In the genomic region with DNA sequence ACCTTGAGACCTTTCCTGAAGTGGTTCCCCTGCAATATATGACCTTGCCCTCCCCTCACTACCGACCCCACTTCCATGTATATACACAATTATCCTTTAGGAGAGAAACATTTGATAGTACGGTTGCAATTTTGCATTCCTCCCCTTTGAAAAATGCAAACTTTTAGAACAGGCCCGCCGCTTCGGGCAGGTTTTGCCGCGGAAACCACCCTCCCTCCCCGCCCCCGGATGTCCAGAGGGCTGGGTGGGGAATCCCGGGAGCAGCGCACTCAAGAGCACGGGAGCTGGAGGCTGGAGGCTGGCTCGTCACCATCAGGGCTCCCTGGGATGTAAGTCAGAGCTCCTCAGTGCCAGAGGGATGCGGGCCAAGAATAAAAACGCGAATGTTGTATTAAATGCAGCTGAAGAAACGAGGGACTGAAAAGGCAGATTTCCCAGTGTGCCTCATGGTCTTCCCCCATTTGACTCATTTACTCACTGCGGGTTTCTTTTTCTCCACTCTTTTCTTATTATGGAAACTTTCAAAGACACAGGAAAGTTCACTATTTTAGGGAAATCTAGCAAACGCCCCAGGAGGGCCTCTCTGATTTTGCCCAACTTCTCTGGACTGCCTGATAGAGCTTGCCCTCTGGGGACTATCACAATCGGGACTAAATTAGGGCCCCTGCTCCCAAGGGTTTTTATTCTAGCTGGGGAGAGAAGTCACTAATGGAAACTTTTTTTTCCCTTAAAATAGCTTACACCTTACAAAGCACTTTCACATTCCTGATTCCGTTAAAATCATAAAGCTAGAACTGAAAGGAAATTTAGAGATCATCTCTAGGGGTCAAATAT, we compare ENCODE assay signal across 7 cellular contexts. TPM values are rescaled to one million over a fixed set of nuclear protein-coding genes. Genes with fewer than 3 reads are reported as not detected.
A peak's percentile ranks its signal among the peaks of the same experiment; 100 is the strongest.
DNase-seq lines count a peak whose midpoint lies in the region; ATAC-seq and TF ChIP-seq lines count a peak whose summit lies in the region.

No MANE protein-coding gene starts in this region.

- TF ChIP-seq CTCF in lower lobe of right lung (IDR thresholded peaks at IDR 0.05) (no peak), testis (IDR thresholded peaks at IDR 0.05) (no peak)

- DNase-seq in dermis microvascular lymphatic vessel endothelial cell (ENCODE audit: low read depth in 2 of 2): peak; percentile 17 to 83
- DNase-seq in lower lobe of right lung: peak; percentile 84
- DNase-seq in testis: peak; percentile 84
- DNase-seq in foreskin melanocyte: no peak

- intact Hi-C loops in lower lobe of right lung (cut with DNase I): no loop called here
- intact Hi-C loops in testis (cut with DNase I; ENCODE audit: low total_unique reads): loop anchor here (5.0 kb wide), 1 partner anchor 96 kb away; the partner anchor contains the start of gene FBXL22

- 4 to 12% methylated on average over 12 to 21 of the region's 21 CpGs for WGBS in testis, 2 donors

- peak in 1 of 2 donors; percentile 38 for ATAC-seq in lower lobe of right lung
- ATAC-seq in HG03521 (IDR thresholded peaks at IDR 0.05; ENCODE audit: unreplicated experiment): no peak

- peak overlapping the region; percentile 72 for H3K4me3 Mint-ChIP-seq in T-helper 1 cell treated with Interleukin-12 subunit alpha and Interleukin-12 subunit beta and Interleukin-4 antibody, amounts not matched to agents 30 μg/mL and 1 μg/mL, for 36 hours

- peak overlapping the region; percentile 99 for H3K27ac ChIP-seq in lower lobe of right lung
- H3K27ac ChIP-seq in testis: peak overlapping the region; percentile 87 to 96

- no peaks in the 10 kb centered on the region for H3K36me3 ChIP-seq in lower lobe of right lung
- H3K36me3 ChIP-seq in testis (ENCODE audit: low read depth, missing control alignments): no peaks in the 10 kb centered on the region

- H3K36me3 Mint-ChIP-seq in T-helper 1 cell treated with Interleukin-12 subunit alpha and Interleukin-12 subunit beta and Interleukin-4 antibody, amounts not matched to agents 30 μg/mL and 1 μg/mL, for 36 hours (ENCODE audit: low read depth): peaks cover 8% of the 10 kb centered on the region

- TF ChIP-seq POLR2A in GM19193 (IDR thresholded peaks at IDR 0.05; ENCODE audit: extremely low read depth, insufficient read depth, insufficient read length) (peak; percentile 50), testis (IDR thresholded peaks at IDR 0.05) (no peak)

- H3K27me3 ChIP-seq in lower lobe of right lung (ENCODE audit: low read depth) (no peaks in the 10 kb centered on the region), testis (no peaks in the 10 kb centered on the region)

- H3K4me3 ChIP-seq in lower lobe of right lung (peak overlapping the region; percentile 42), testis (peak overlapping the region in 1 of 2 donors; percentile 24)

- H3K4me1 Mint-ChIP-seq in T-helper 1 cell treated with Interleukin-12 subunit alpha and Interleukin-12 subunit beta and Interleukin-4 antibody, amounts not matched to agents 30 μg/mL and 1 μg/mL, for 36 hours (ENCODE audit: low read depth): peaks cover 57% of the 10 kb centered on the region

- H3K4me1 ChIP-seq in lower lobe of right lung (peaks cover 72% of the 10 kb centered on the region), testis (peaks cover 27% of the 10 kb centered on the region)

- H3K27ac Mint-ChIP-seq in T-helper 1 cell treated with Interleukin-12 subunit alpha and Interleukin-12 subunit beta and Interleukin-4 antibody, amounts not matched to agents 30 μg/mL and 1 μg/mL, for 36 hours: peak overlapping the region; percentile 96

- H3K9me3 Mint-ChIP-seq in T-helper 1 cell treated with Interleukin-12 subunit alpha and Interleukin-12 subunit beta and Interleukin-4 antibody, amounts not matched to agents 30 μg/mL and 1 μg/mL, for 36 hours: peaks cover 3% of the 10 kb centered on the region

- no peaks in the 10 kb centered on the region for H3K27me3 Mint-ChIP-seq in T-helper 1 cell treated with Interleukin-12 subunit alpha and Interleukin-12 subunit beta and Interleukin-4 antibody, amounts not matched to agents 30 μg/mL and 1 μg/mL, for 36 hours (ENCODE audit: low read depth)

- no peaks in the 10 kb centered on the region for H3K9me3 ChIP-seq in lower lobe of right lung
- no peaks in the 10 kb centered on the region for H3K9me3 ChIP-seq in testis

RNA-seq across cellular contexts. Expression of gene USP3, which starts 2.9 kb away (rescaled TPM):
- total RNA-seq in dermis microvascular lymphatic vessel endothelial cell: 29.5 and 37.6 TPM in 2 replicates
- 74.5 TPM for total RNA-seq in lower lobe of right lung
- 10 to 100 TPM; 38.5 to 43.1 TPM for total RNA-seq in testis
- polyA plus RNA-seq in testis (ENCODE audit: insufficient read depth, low read depth, low replicate concordance): 23.2 TPM
